8 cellular contexts compared by ENCODE assay signal in the genomic region with DNA sequence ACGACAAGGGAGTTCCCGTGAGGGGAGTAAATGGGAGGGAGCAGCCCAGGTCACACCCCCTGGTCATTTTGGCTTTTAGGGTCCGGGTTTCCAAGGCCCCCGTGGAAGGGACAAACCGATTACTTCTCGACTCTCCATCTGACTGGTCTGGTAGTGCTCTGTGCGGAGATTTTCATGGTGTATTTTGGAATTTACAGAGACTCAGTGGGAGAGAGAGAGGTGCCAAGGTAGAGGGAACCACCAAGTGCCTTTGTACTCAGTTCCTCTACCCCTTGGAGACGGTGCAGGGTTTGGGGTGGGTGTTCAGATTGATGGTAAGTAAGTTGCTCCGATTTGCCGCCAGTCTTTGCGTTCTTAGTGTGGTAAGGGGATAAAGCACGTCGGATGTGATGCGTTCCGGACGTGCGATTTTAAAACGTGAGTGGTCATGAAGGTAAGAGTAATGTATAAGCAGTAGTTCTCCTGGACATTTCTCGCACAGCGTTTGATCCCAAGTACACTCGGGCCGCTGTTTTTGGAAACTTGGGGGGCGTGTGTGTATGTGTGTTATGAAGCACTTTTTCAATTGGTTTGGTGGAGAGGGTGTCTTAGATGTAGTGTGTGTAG. TPM values are rescaled to one million over a fixed set of nuclear protein-coding genes. Genes with fewer than 3 reads are reported as not detected.
DNase-seq lines count a peak whose midpoint lies in the region; ATAC-seq and TF ChIP-seq lines count a peak whose summit lies in the region.

No MANE protein-coding gene starts in this region.

- DNase-seq in DND-41 (peak; percentile 54), MG63 (peak; percentile 27), endodermal cell (peak; percentile 72), NCI-H2107 (lab: John Stamatoyannopoulos, UW) (no peak)
- peak; percentile 9 to 10 for DNase-seq in activated CD4-positive, alpha-beta T cell treated with anti-CD3 and anti-CD28 coated beads, Interleukin-2, amount 50 U/mL, for 4 hours

- H3K9ac ChIP-seq in DND-41 (ENCODE audit: low read depth, low read length) (peak overlapping the region; percentile 86), endodermal cell (ENCODE audit: extremely low read depth, low read length, poor library complexity, severe bottlenecking) (peak overlapping the region; percentile 77), subcutaneous abdominal adipose tissue (ENCODE audit: low read length in 5 of 5) (peak overlapping the region; percentile 59 to 90 (median 86))

- H3K4me3 ChIP-seq in DND-41 (ENCODE audit: low read depth in 1 of 2, low read length in 2 of 2) (peak overlapping the region; percentile 42 to 66), MG63 (peak overlapping the region; percentile 97), endodermal cell (ENCODE audit: low read length) (peak overlapping the region; percentile 96), muscle layer of duodenum (ENCODE audit: low read depth in 1 of 2, low read length in 2 of 2) (peak overlapping the region; percentile 83 to 96), subcutaneous abdominal adipose tissue (ENCODE audit: low read depth in 1 of 5, low read length in 5 of 5) (peak overlapping the region; percentile 90 to 97 (median 95))

- peak overlapping the region; percentile 91 for H3K27ac Mint-ChIP-seq in endodermal cell

- peak overlapping the region; percentile 76 for H3K4me2 ChIP-seq in DND-41 (ENCODE audit: insufficient read depth, low read length)

- TF ChIP-seq CTCF in DND-41 (IDR thresholded peaks at IDR 0.05; ENCODE audit: borderline replicate concordance, extremely low read depth, low read length, poor library complexity, severe bottlenecking): no peak
- peak; percentile 1 for TF ChIP-seq CTCF in endodermal cell (conservative IDR thresholded peaks at IDR 0.05)

- ATAC-seq in DND-41 (ENCODE audit: insufficient read depth, low read depth) (peak; percentile 6), GM21723 (IDR thresholded peaks at IDR 0.05; ENCODE audit: unreplicated experiment) (peak; percentile 35)

- H2AFZ ChIP-seq in DND-41 (ENCODE audit: low read depth, low read length): peak overlapping the region; percentile 77

- H3K27ac ChIP-seq in DND-41 (ENCODE audit: low read length) (peak overlapping the region; percentile 89), endodermal cell (ENCODE audit: low read depth, low read length) (peak overlapping the region; percentile 98), muscle layer of duodenum (ENCODE audit: low read length) (peak overlapping the region; percentile 95), subcutaneous abdominal adipose tissue (ENCODE audit: low read depth, low read length) (peak overlapping the region; percentile 88)

- H3K79me2 ChIP-seq in DND-41 (ENCODE audit: insufficient read depth, low read length): peaks cover 57% of the 10 kb centered on the region

- no peaks in the 10 kb centered on the region for H3K36me3 Mint-ChIP-seq in endodermal cell (ENCODE audit: low read depth)

- H3K4me3 Mint-ChIP-seq in endodermal cell: peak overlapping the region; percentile 84

- H3K4me1 ChIP-seq in DND-41 (ENCODE audit: insufficient read depth, low read length) (peaks cover 49% of the 10 kb centered on the region), endodermal cell (ENCODE audit: control insufficient read depth, insufficient read depth, low read length) (peaks cover 15% of the 10 kb centered on the region), muscle layer of duodenum (ENCODE audit: control insufficient read depth in 1 of 2, insufficient read depth in 2 of 2, low read length in 2 of 2) (peaks cover 0 to 29% of the 10 kb centered on the region in 2 donors), subcutaneous abdominal adipose tissue (ENCODE audit: control insufficient read depth in 5 of 5, insufficient read depth in 5 of 5, low read length in 5 of 5) (peaks cover 2 to 21% (median 20%) of the 10 kb centered on the region in 5 donors)

- H3K27me3 Mint-ChIP-seq in endodermal cell (ENCODE audit: insufficient read depth): no peaks in the 10 kb centered on the region

- H3K27me3 ChIP-seq in DND-41 (ENCODE audit: insufficient read depth, low read length, poor library complexity) (peaks cover 8% of the 10 kb centered on the region), MG63 (no peaks in the 10 kb centered on the region), endodermal cell (ENCODE audit: control insufficient read depth, insufficient read depth, low read length, poor library complexity, severe bottlenecking) (peaks cover 4% of the 10 kb centered on the region), muscle layer of duodenum (ENCODE audit: low read depth, low read length) (no peaks in the 10 kb centered on the region), subcutaneous abdominal adipose tissue (ENCODE audit: control insufficient read depth in 5 of 5, insufficient read depth in 4 of 5, low read length in 5 of 5) (no peaks in the 10 kb centered on the region)

- H3K4me1 Mint-ChIP-seq in endodermal cell: peaks cover 44% of the 10 kb centered on the region

- H3K9me3 Mint-ChIP-seq in endodermal cell: no peaks in the 10 kb centered on the region

- H3K36me3 ChIP-seq in DND-41 (ENCODE audit: insufficient read depth, low read length) (no peaks in the 10 kb centered on the region; the same call in 1 of the 2 replicates), MG63 (no peaks in the 10 kb centered on the region), endodermal cell (ENCODE audit: control insufficient read depth, insufficient read depth, low read length) (no peaks in the 10 kb centered on the region), muscle layer of duodenum (ENCODE audit: control insufficient read depth in 1 of 2, insufficient read depth in 2 of 2, low read length in 2 of 2) (peaks cover 0 to 9% of the 10 kb centered on the region in 2 donors), subcutaneous abdominal adipose tissue (ENCODE audit: control insufficient read depth in 5 of 5, insufficient read depth in 5 of 5, low read length in 5 of 5) (no peaks in the 10 kb centered on the region)

- peaks cover 29% of the 10 kb centered on the region; the same call in 1 of the 2 replicates for H4K20me1 ChIP-seq in DND-41 (ENCODE audit: insufficient read depth, low read length)

- 0% methylated on average over 13 to 23 of the region's 23 CpGs for WGBS in endodermal cell (ENCODE audit: insufficient coverage in 1 of 2, insufficient read length in 1 of 2), 2 experiments

- H3K9me3 ChIP-seq in DND-41 (ENCODE audit: insufficient read depth, low read length, severe bottlenecking) (no peaks in the 10 kb centered on the region), MG63 (no peaks in the 10 kb centered on the region), endodermal cell (ENCODE audit: control insufficient read depth, low read length) (no peaks in the 10 kb centered on the region), muscle layer of duodenum (ENCODE audit: control insufficient read depth in 1 of 2, low read length in 2 of 2) (no peaks in the 10 kb centered on the region), subcutaneous abdominal adipose tissue (ENCODE audit: control insufficient read depth in 5 of 5, low read length in 5 of 5) (no peaks in the 10 kb centered on the region)

RNA-seq across cellular contexts. Expression of a gene that starts 0.7 kb away (rescaled TPM):
- total RNA-seq in MG63 (2014; rRNA removed; shearing (Covaris generic); ENCODE audit: low replicate concordance): 2.1 and 2.9 TPM in 2 replicates
- 10 to 100 TPM; 62.2 TPM for total RNA-seq in endodermal cell
- 49.8 TPM for polyA plus RNA-seq in endodermal cell (2013, experiment 1 of 2)
- polyA plus RNA-seq in endodermal cell (2013, experiment 2 of 2): 53.9 TPM

Comparison
In these comparisons a context has a peak if more than half of its experiments do, and no peak if none do; other contexts are left out.
1. RNA of a gene that starts 0.7 kb away (total RNA-seq): 62.2 TPM in endodermal cell; 2.1 to 2.9 TPM in MG63; every median in the first group is over 10 times any median in the second.
2. Peak in every context shown above with its lines, with median percentiles within 50 percentile points of each other: H3K27ac ChIP-seq, H3K4me3 ChIP-seq and H3K9ac ChIP-seq.